9 cellular contexts compared by ENCODE assay signal in genomic region chr2:216372761-216373291, GRCh38. TPM values are rescaled to one million over a fixed set of nuclear protein-coding genes. Genes with fewer than 3 reads are reported as not detected.
DNase-seq lines count a peak whose midpoint lies in the region; ATAC-seq, FAIRE-seq and TF ChIP-seq lines count a peak whose summit lies in the region.
"Had no signal": no experiment of that assay in that cellular context is flagged by ENCODE, and none has a peak within 500 bp of the region (broad histone marks: within the 10 kb centered on the region; RNA-seq: fewer than 3 reads in every experiment).

No MANE protein-coding gene starts in this region.

- H3K9me3 ChIP-seq in MG63 (no peaks in the 10 kb centered on the region), mesodermal cell (ENCODE audit: control insufficient read depth, low read length) (no peaks in the 10 kb centered on the region)

- peaks cover 31% of the 10 kb centered on the region for H3K4me1 ChIP-seq in mesodermal cell (ENCODE audit: control insufficient read depth, insufficient read depth, low read length, poor library complexity, severe bottlenecking)

- FAIRE-seq in GM12892 (lab: Jason Lieb, UNC) = no peak

- no peak for ATAC-seq in GM21786 (IDR thresholded peaks at IDR 0.05; ENCODE audit: unreplicated experiment)

- H3K4me3 ChIP-seq in MG63 (peak overlapping the region; percentile 19; the same call in 1 of the 2 replicates), mesodermal cell (ENCODE audit: extremely low read depth, insufficient read depth, low read length, poor library complexity, severe bottlenecking) (peak overlapping the region; percentile 65)

- in situ Hi-C loops in Caki2 (cut with HindIII; ENCODE audit: low pct_unique_long_range_greater_than_20kb, low sequenced_read_pairs) = no loop called here

- TF ChIP-seq POLR2A in GM12892 (IDR thresholded peaks at IDR 0.05; ENCODE audit: low read depth, low read length) = no peak

- WGBS in mesodermal cell (ENCODE audit: insufficient coverage in 2 of 2), 2 experiments = 10 to 26% methylated on average over 2 of the region's 6 CpGs

- peaks cover 34% of the 10 kb centered on the region for H3K27me3 ChIP-seq in MG63

- no peaks in the 10 kb centered on the region for H3K36me3 ChIP-seq in MG63
- H3K36me3 ChIP-seq in mesodermal cell (ENCODE audit: control insufficient read depth, insufficient read depth, low read length) = peaks cover 4% of the 10 kb centered on the region

- DNase-seq in Caki2 (ENCODE audit: low read depth) (peak; percentile 37), MG63 (no peak), dedifferentiated amniotic fluid mesenchymal stem cell (ENCODE audit: extremely low spot score) (peak; percentile 71), SKM-1 treated with dmso at 0.1 percent for 144 hours (lab: John Stamatoyannopoulos, UW; ENCODE audit: unreplicated experiment) (no peak), GM12892 (ENCODE audit: insufficient read length) (no peak), midbrain (lab: John Stamatoyannopoulos, UW) (no peak)

- H3K27ac ChIP-seq in mesodermal cell (ENCODE audit: low read depth, low read length, severe bottlenecking) = peak overlapping the region; percentile 95

RNA-seq across cellular contexts. Expression of gene MARCHF4, which starts 0.5 kb away (rescaled TPM):
- total RNA-seq in Caki2 (2014; rRNA removed; shearing (Covaris generic); ENCODE audit: low replicate concordance) = not detected in 2 replicates
- total RNA-seq in MG63 (2014; rRNA removed; shearing (Covaris generic); ENCODE audit: low replicate concordance) = 0.03 and 0.12 TPM in 2 replicates
- 17.2 TPM for polyA plus RNA-seq in mesodermal cell (2013, experiment 1 of 2)
- 13.4 TPM for polyA plus RNA-seq in mesodermal cell (2013, experiment 2 of 2)
- not detected for polyA plus RNA-seq in GM12892 (2012; ENCODE audit: missing spikeins)
- total RNA-seq: mesenteric fat pad had no signal

RNA-seq across cellular contexts. Expression of gene SMARCAL1, which starts 39.5 kb away (rescaled TPM):
- 8.6 and 12.3 TPM in 2 replicates for total RNA-seq in Caki2 (2014; rRNA removed; shearing (Covaris generic); ENCODE audit: low replicate concordance)
- 6.4 and 11.0 TPM in 2 replicates for total RNA-seq in MG63 (2014; rRNA removed; shearing (Covaris generic); ENCODE audit: low replicate concordance)
- 31.7 TPM for polyA plus RNA-seq in mesodermal cell (2013, experiment 1 of 2)
- polyA plus RNA-seq in mesodermal cell (2013, experiment 2 of 2) = 34.6 TPM
- 17.8 TPM for polyA plus RNA-seq in GM12892 (2012; ENCODE audit: missing spikeins)

Comparison
In these comparisons a context has a peak if more than half of its experiments do, and no peak if none do; other contexts are left out.
1. DNase-seq: peak in Caki2 (single experiment) and dedifferentiated amniotic fluid mesenchymal stem cell (single experiment); none in MG63 (single experiment), SKM-1 treated with dmso at 0.1 percent for 144 hours (single experiment), GM12892 (single experiment) and midbrain (single experiment).